11 cellular contexts compared by ENCODE assay signal in the genomic region with DNA sequence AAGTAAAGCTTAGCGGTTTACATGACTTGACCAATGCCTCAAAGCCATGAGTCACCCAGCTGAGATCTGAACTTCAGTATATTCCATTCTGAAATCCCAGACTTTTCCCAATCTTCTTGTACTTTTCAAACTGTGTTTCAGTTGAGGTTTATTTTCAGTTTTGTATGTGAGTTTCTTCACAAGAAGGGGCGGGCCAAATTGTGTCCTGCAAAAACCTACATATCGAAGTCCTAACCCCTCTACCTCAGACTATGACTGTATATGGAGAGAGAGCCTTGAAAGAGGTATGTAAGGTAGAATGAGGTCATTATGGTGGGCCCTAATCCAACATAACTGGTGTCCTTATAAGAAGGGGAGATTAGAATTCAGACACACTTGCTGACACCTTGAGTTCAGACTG. TPM values are rescaled to one million over a fixed set of nuclear protein-coding genes. Genes with fewer than 3 reads are reported as not detected.
DNase-seq lines count a peak whose midpoint lies in the region; ATAC-seq and TF ChIP-seq lines count a peak whose summit lies in the region.
"Had no signal": no experiment of that assay in that cellular context is flagged by ENCODE, and none has a peak within 500 bp of the region (broad histone marks: within the 10 kb centered on the region; RNA-seq: fewer than 3 reads in every experiment).

No MANE protein-coding gene starts in this region.

- H3K36me3 ChIP-seq in PC-9 (ENCODE audit: low read depth) = peaks cover 7% of the 10 kb centered on the region; the same call in 1 of the 2 replicates

- H3K4me3 Mint-ChIP-seq in activated T-helper 1 cell treated with anti-CD3 and anti-CD28 coated beads, Interleukin-12 subunit alpha, Interleukin-12 subunit beta, Interleukin-2, Interleukin-4 antibody, amounts not matched to agents 30 ng/mL and 10 ng/mL and 1 ng/mL, durations not matched to agents 14 hours and 24 hours and 36 hours = no peak overlapping the region
- H3K4me3 Mint-ChIP-seq: activated T-cell treated with anti-CD3 and anti-CD28 coated beads, Interleukin-2, amount 50 U/mL, for 4 hours had no signal

- H4K20me1 ChIP-seq in PC-9 (ENCODE audit: insufficient read depth) = no peaks in the 10 kb centered on the region

- peaks cover 42% of the 10 kb centered on the region for H3K4me1 ChIP-seq in PC-9 (replicated peaks; ENCODE audit: insufficient read depth)

- TF ChIP-seq CTCF in PC-9 (conservative IDR thresholded peaks at IDR 0.05) = no peak
- TF ChIP-seq CTCF in fibroblast of mammary gland (conservative IDR thresholded peaks at IDR 0.05; ENCODE audit: control insufficient read depth, insufficient read depth, low read depth, low read length) = no peak

- peaks cover 3% of the 10 kb centered on the region for H3K9me3 Mint-ChIP-seq in activated T-helper 1 cell treated with anti-CD3 and anti-CD28 coated beads, Interleukin-12 subunit alpha, Interleukin-12 subunit beta, Interleukin-2, Interleukin-4 antibody, amounts not matched to agents 30 ng/mL and 10 ng/mL and 1 ng/mL, durations not matched to agents 14 hours and 24 hours and 36 hours
- H3K9me3 Mint-ChIP-seq: activated T-cell treated with anti-CD3 and anti-CD28 coated beads, Interleukin-2, amount 50 U/mL, for 4 hours had no signal

- H2AFZ ChIP-seq in PC-9 = peak overlapping the region; percentile 80

- H3K4me3 ChIP-seq in PC-9 (peak overlapping the region; percentile 56), fibroblast of mammary gland (ENCODE audit: control insufficient read depth, low read depth, low read length) (peak overlapping the region; percentile 50)

- H3K27ac ChIP-seq in PC-9 = peak overlapping the region; percentile 89

- H3K27ac Mint-ChIP-seq in activated T-helper 1 cell treated with anti-CD3 and anti-CD28 coated beads, Interleukin-12 subunit alpha, Interleukin-12 subunit beta, Interleukin-2, Interleukin-4 antibody, amounts not matched to agents 30 ng/mL and 10 ng/mL and 1 ng/mL, durations not matched to agents 14 hours and 24 hours and 36 hours = no peak overlapping the region

- no peaks in the 10 kb centered on the region for H3K36me3 Mint-ChIP-seq in activated T-helper 1 cell treated with anti-CD3 and anti-CD28 coated beads, Interleukin-12 subunit alpha, Interleukin-12 subunit beta, Interleukin-2, Interleukin-4 antibody, amounts not matched to agents 30 ng/mL and 10 ng/mL and 1 ng/mL, durations not matched to agents 14 hours and 24 hours and 36 hours (ENCODE audit: low read depth)

- peaks cover 19% of the 10 kb centered on the region for H3K9me3 ChIP-seq in PC-9 (ENCODE audit: insufficient read depth, low read depth)

- peaks cover 5% of the 10 kb centered on the region for H3K27me3 Mint-ChIP-seq in activated T-helper 1 cell treated with anti-CD3 and anti-CD28 coated beads, Interleukin-12 subunit alpha, Interleukin-12 subunit beta, Interleukin-2, Interleukin-4 antibody, amounts not matched to agents 30 ng/mL and 10 ng/mL and 1 ng/mL, durations not matched to agents 14 hours and 24 hours and 36 hours (ENCODE audit: insufficient read depth)

- peaks cover 12% of the 10 kb centered on the region; the same call in 1 of the 2 replicates for H3K79me2 ChIP-seq in PC-9 (ENCODE audit: low read depth)

- H3K9me2 ChIP-seq in PC-9 (ENCODE audit: insufficient read depth) = no peaks in the 10 kb centered on the region

- peaks cover 10% of the 10 kb centered on the region for H3K4me1 Mint-ChIP-seq in activated T-helper 1 cell treated with anti-CD3 and anti-CD28 coated beads, Interleukin-12 subunit alpha, Interleukin-12 subunit beta, Interleukin-2, Interleukin-4 antibody, amounts not matched to agents 30 ng/mL and 10 ng/mL and 1 ng/mL, durations not matched to agents 14 hours and 24 hours and 36 hours (ENCODE audit: low read depth)

- H3K27me3 ChIP-seq in PC-9 (ENCODE audit: insufficient read depth, low read depth) = no peaks in the 10 kb centered on the region

- CTCF ChIA-PET in PC-9 (lab: Charles Lee) = no interaction called here

- peak; percentile 48 for DNase-seq in EL
- no peak for DNase-seq in PC-9
- DNase-seq in fibroblast of mammary gland (ENCODE audit: low read depth) = peak; percentile 50
- no peak for DNase-seq in sciatic nerve (ENCODE audit: low spot score)
- no peak for DNase-seq in islet precursor cell
- DNase-seq in activated T-helper 1 cell treated with anti-CD3 and anti-CD28 coated beads, Interleukin-12 subunit alpha, Interleukin-12 subunit beta, Interleukin-2, Interleukin-4 antibody, amounts not matched to agents 30 ng/mL and 10 ng/mL and 1 ng/mL, durations not matched to agents 14 hours and 24 hours and 36 hours (ENCODE audit: low spot score) = no peak
- DNase-seq in HUDEP-2 (lab: John Stamatoyannopoulos, UW; ENCODE audit: unreplicated experiment in 76 of 76) = no peak
- DNase-seq: activated T-cell treated with anti-CD3 and anti-CD28 coated beads, Interleukin-2, amount 50 U/mL, for 4 hours; DMS79 treated with DMSO at 0.1 percent for 48 hours; glutamatergic neuron had no signal

- intact Hi-C loops in PC-9 (cut with micrococcal nuclease; ENCODE audit: unreplicated experiment) (no loop called here), sciatic nerve (cut with DNase I) (no loop called here)
- intact Hi-C loops in activated T-helper 1 cell treated with anti-CD3 and anti-CD28 coated beads, Interleukin-12 subunit alpha, Interleukin-12 subunit beta, Interleukin-2, Interleukin-4 antibody, amounts not matched to agents 30 ng/mL and 10 ng/mL and 1 ng/mL, durations not matched to agents 14 hours and 24 hours and 36 hours (cut with micrococcal nuclease) = no loop called here

- peak overlapping the region; percentile 85 for H3K4me2 ChIP-seq in PC-9

- ATAC-seq in sciatic nerve = peak; percentile 10
- ATAC-seq in HG03521 (IDR thresholded peaks at IDR 0.05; ENCODE audit: unreplicated experiment) = no peak
- ATAC-seq: activated T-cell treated with anti-CD3 and anti-CD28 coated beads, Interleukin-2, amount 50 U/mL, for 4 hours had no signal

- H3F3A ChIP-seq in PC-9 (ENCODE audit: insufficient read depth, low read depth) = peaks cover 26% of the 10 kb centered on the region

- no TSS peak for BruUV-seq in PC-9 (replicated peaks; lab: Mats Ljungman, UMichigan)

- POLR2A ChIA-PET in PC-9 (lab: Charles Lee; ENCODE audit: unreplicated experiment) = no interaction called here

RNA-seq across cellular contexts. Expression of gene TLR4, which starts 0.7 kb away (rescaled TPM):
- total RNA-seq in PC-9 (2021) (0.28 and 0.55 TPM in 2 replicates), sciatic nerve (25.3 TPM)
- total RNA-seq in activated T-helper 1 cell treated with anti-CD3 and anti-CD28 coated beads, Interleukin-12 subunit alpha, Interleukin-12 subunit beta, Interleukin-2, Interleukin-4 antibody, amounts not matched to agents 30 ng/mL and 10 ng/mL and 1 ng/mL, durations not matched to agents 14 hours and 24 hours and 36 hours = not detected in 2 replicates

Comparison
In these comparisons a context has a peak if more than half of its experiments do, and no peak if none do; other contexts are left out.
1. DNase-seq: peak in EL (single experiment) and fibroblast of mammary gland (single experiment); none in PC-9 (0 of 2), sciatic nerve (single experiment), islet precursor cell (single experiment), activated T-helper 1 cell treated with anti-CD3 and anti-CD28 coated beads, Interleukin-12 subunit alpha, Interleukin-12 subunit beta, Interleukin-2, Interleukin-4 antibody, amounts not matched to agents 30 ng/mL and 10 ng/mL and 1 ng/mL, durations not matched to agents 14 hours and 24 hours and 36 hours (single experiment) and HUDEP-2 (0 of 76).
2. RNA of gene TLR4, which starts 0.7 kb away (total RNA-seq): 25.3 TPM in sciatic nerve (single experiment); 0.28 to 0.55 TPM in PC-9 and not detected in activated T-helper 1 cell treated with anti-CD3 and anti-CD28 coated beads, Interleukin-12 subunit alpha, Interleukin-12 subunit beta, Interleukin-2, Interleukin-4 antibody, amounts not matched to agents 30 ng/mL and 10 ng/mL and 1 ng/mL, durations not matched to agents 14 hours and 24 hours and 36 hours; every median in the first group is over 10 times any median in the second.